Comparison of ENCODE assay signal across 9 cellular contexts in the genomic region with DNA sequence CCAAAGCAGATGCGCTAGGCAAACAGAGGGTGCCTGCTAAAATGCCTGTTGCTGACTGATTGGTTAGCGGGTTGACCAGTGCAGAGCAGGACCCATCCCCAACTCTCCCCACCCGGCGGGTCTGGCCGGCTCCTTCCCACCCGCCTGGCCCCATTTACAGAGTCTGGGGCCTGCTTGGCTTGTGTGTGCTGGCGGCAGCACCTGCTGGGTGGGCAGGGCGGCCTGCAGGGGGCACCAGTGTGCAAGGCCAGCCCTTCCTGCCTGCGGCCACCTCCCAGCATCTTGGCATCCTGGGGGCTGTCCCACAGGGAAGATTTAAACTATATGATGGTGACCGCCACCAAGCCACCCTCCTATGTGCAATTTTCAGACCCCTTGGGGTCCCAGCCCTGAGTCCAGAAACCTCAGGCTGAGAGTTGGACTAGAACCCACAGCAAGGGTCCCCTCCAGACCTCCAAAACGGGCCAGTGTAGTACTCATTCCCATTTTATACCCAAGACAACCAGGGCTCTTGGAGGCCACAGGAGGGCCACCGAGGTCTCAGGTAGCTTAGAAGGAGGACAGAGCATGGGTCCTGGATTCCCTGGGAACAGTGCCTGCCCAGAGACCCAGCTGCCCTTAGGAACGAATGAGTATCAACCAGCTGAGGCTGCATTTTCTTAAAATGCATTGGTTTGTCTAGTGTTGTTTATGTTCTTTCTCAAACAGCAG.
DNase-seq lines count a peak whose midpoint lies in the region; ATAC-seq lines count a peak whose summit lies in the region.
"Had no signal": no experiment of that assay in that cellular context is flagged by ENCODE, and none has a peak within 500 bp of the region (broad histone marks: within the 10 kb centered on the region; RNA-seq: fewer than 3 reads in every experiment).

No MANE protein-coding gene starts in this region.

- no peaks in the 10 kb centered on the region for H3K9me3 ChIP-seq in BLaER1
- H3K9me3 ChIP-seq: SJSA1 had no signal

- ATAC-seq in GM18870 (IDR thresholded peaks at IDR 0.05; ENCODE audit: unreplicated experiment), result peak; percentile 40
- ATAC-seq in HG03521 (IDR thresholded peaks at IDR 0.05; ENCODE audit: unreplicated experiment), result peak; percentile 54
- no peak for ATAC-seq in HG02973 (IDR thresholded peaks at IDR 0.05; ENCODE audit: unreplicated experiment)

- peak overlapping the region; percentile 89 for H3K27ac ChIP-seq in BLaER1
- H3K27ac ChIP-seq: SJSA1 had no signal

- no peak overlapping the region for H3K4me3 ChIP-seq in BLaER1
- H3K4me3 ChIP-seq: SJSA1 had no signal

- H3K36me3 ChIP-seq in BLaER1, result peaks cover 3% of the 10 kb centered on the region; the same call in 1 of the 2 replicates

- peak overlapping the region; percentile 90 for H3K4me2 ChIP-seq in BLaER1

- no peaks in the 10 kb centered on the region for H4K20me1 ChIP-seq in BLaER1

- peaks cover 74% of the 10 kb centered on the region for H3K4me1 ChIP-seq in BLaER1

- no peak overlapping the region; the same call in 1 of the 2 replicates for H3K9ac ChIP-seq in BLaER1

- no peaks in the 10 kb centered on the region for H3K27me3 ChIP-seq in BLaER1
- H3K27me3 ChIP-seq: SJSA1 had no signal

- DNase-seq in T-helper 9 cell, result peak; percentile 69
- DNase-seq in astrocyte of the hippocampus (ENCODE audit: low read depth, low spot score), result peak; percentile 79
- peak; percentile 48 for DNase-seq in iris pigment epithelial cell (ENCODE audit: low read depth)
- peak; percentile 68 for DNase-seq in stimulated activated CD4-positive, alpha-beta T cell treated with anti-CD3 and anti-CD28 coated beads, Interleukin-4, amount 100 ng/mL, for 1 hour
